ENCODE assay signal across 8 cellular contexts in the genomic region with DNA sequence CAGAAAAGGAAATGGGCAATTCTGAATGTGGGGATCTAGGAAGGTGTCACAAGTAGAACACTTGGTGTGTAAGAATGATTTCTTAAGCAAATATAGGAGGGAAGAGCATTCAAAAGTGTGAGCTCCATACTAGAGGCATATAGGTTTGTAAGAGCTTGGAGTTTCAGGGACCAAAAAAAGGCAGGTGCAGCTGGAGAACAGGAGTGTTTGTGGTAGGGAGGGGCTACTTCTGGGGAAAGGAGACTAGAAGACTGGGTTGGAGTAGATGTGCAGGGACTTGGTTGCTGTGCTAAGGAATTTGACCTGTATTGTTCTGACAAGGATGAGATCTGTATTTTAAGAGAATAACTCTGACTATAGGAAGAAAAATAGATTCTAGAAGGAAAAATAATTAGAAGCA.
"Had no signal": no experiment of that assay in that cellular context is flagged by ENCODE, and none has a peak within 500 bp of the region (broad histone marks: within the 10 kb centered on the region; RNA-seq: fewer than 3 reads in every experiment).

No MANE protein-coding gene starts in this region.

- ATAC-seq: GM12878 had no signal

- DNase-seq: GDM1, GF-D8 had no signal

- H3K4me3 ChIP-seq: GM12878 had no signal

- FAIRE-seq: G401.6, GM12878, GM12891, GM12892, GM18507, GM19239 had no signal
